In genomic region chr14:69665596-69665995, GRCh38 we compare ENCODE assay signal across 11 cellular contexts. TPM values are rescaled to one million over a fixed set of nuclear protein-coding genes. Genes with fewer than 3 reads are reported as not detected.
A peak's percentile ranks its signal among the peaks of the same experiment; 100 is the strongest.
DNase-seq lines count a peak whose midpoint lies in the region; ATAC-seq and TF ChIP-seq lines count a peak whose summit lies in the region.
"Had no signal": no experiment of that assay in that cellular context is flagged by ENCODE, and none has a peak within 500 bp of the region (broad histone marks: within the 10 kb centered on the region; RNA-seq: fewer than 3 reads in every experiment).

No MANE protein-coding gene starts in this region.

- H3K9me3 Mint-ChIP-seq in central memory CD8-positive, alpha-beta T cell = no peaks in the 10 kb centered on the region
- H3K9me3 Mint-ChIP-seq in nephron progenitor cell = no peaks in the 10 kb centered on the region
- peaks cover 0 to 2% (median 0%) of the 10 kb centered on the region in 5 donors for H3K9me3 Mint-ChIP-seq in CD8-positive, alpha-beta memory T cell

- H3K9me3 ChIP-seq in heart left ventricle (no peaks in the 10 kb centered on the region), uterus (no peaks in the 10 kb centered on the region)
- no peaks in the 10 kb centered on the region for H3K9me3 ChIP-seq in CD8-positive, alpha-beta memory T cell (ENCODE audit: low read length)
- H3K9me3 ChIP-seq: BE2C had no signal

- H3K4me1 ChIP-seq in heart left ventricle (peaks cover 36 to 100% (median 72%) of the 10 kb centered on the region in 12 donors), uterus (peaks cover 18 to 34% of the 10 kb centered on the region in 2 donors)
- peaks cover 29% of the 10 kb centered on the region for H3K4me1 ChIP-seq in CD8-positive, alpha-beta memory T cell (ENCODE audit: insufficient read depth, low read length)

- DNase-seq in heart left ventricle (no peak), cardiac septum (ENCODE audit: low spot score) (no peak), nephron progenitor cell (no peak), uterus (no peak), NCI-H2227 treated with DMSO at 0.1 percent for 48 hours (lab: John Stamatoyannopoulos, UW) (no peak)
- no peak for DNase-seq in central memory CD8-positive, alpha-beta T cell (ENCODE audit: low spot score in 2 of 2)
- no peak for DNase-seq in CD8-positive, alpha-beta memory T cell
- DNase-seq: activated CD8-positive, alpha-beta memory T cell treated with anti-CD3 and anti-CD28 coated beads, Interleukin-2, amount 50 U/mL, for 48 hours had no signal

- peaks cover 78% of the 10 kb centered on the region for H3K4me1 Mint-ChIP-seq in central memory CD8-positive, alpha-beta T cell
- H3K4me1 Mint-ChIP-seq in nephron progenitor cell = peaks cover 61% of the 10 kb centered on the region
- H3K4me1 Mint-ChIP-seq in CD8-positive, alpha-beta memory T cell = peaks cover 72 to 95% (median 92%) of the 10 kb centered on the region in 3 donors

- H3K4me3 ChIP-seq in heart left ventricle = no peak overlapping the region
- no peak overlapping the region for H3K4me3 ChIP-seq in uterus
- no peak overlapping the region for H3K4me3 ChIP-seq in CD8-positive, alpha-beta memory T cell (ENCODE audit: low read length)

- TF ChIP-seq CTCF in heart left ventricle (IDR thresholded peaks at IDR 0.05) (no peak), nephron progenitor cell (IDR thresholded peaks at IDR 0.05) (no peak), uterus (IDR thresholded peaks at IDR 0.05) (no peak)

- POLR2A ChIA-PET in CD8-positive, alpha-beta memory T cell (lab: Charles Lee) = no interaction called here

- ATAC-seq in heart left ventricle (peak in 1 of 4 donors; percentile 20), HG03097 (IDR thresholded peaks at IDR 0.05; ENCODE audit: low FRiP score, unreplicated experiment) (no peak)
- ATAC-seq in central memory CD8-positive, alpha-beta T cell (replicated peaks; ENCODE audit: extremely low read depth, poor library complexity, severe bottlenecking) = no peak
- ATAC-seq: Panc1 had no signal

- no peaks in the 10 kb centered on the region for H3K27me3 Mint-ChIP-seq in central memory CD8-positive, alpha-beta T cell
- peaks cover 5% of the 10 kb centered on the region for H3K27me3 Mint-ChIP-seq in nephron progenitor cell (ENCODE audit: low read depth, poor library complexity)
- no peaks in the 10 kb centered on the region for H3K27me3 Mint-ChIP-seq in CD8-positive, alpha-beta memory T cell

- WGBS in heart left ventricle, 4 donors = 48 to 65% (median 49%) methylated on average over 1 of the region's 1 CpG

- no peak overlapping the region for H3K27ac Mint-ChIP-seq in central memory CD8-positive, alpha-beta T cell (ENCODE audit: low read depth)
- peak overlapping the region; percentile 1 for H3K27ac Mint-ChIP-seq in nephron progenitor cell
- peak overlapping the region in 2 of 8 donors; percentile 3 to 61 for H3K27ac Mint-ChIP-seq in CD8-positive, alpha-beta memory T cell

- intact Hi-C loops in heart left ventricle (cut with DNase I) (loop anchor here in 4 of 10 donors (5.0 to 10.0 kb wide), 3 partner anchors 49 to 53 kb away; partner anchors contain the start of gene SUSD6 (in 3 of the 4)), cardiac septum (cut with DNase I) (loop anchor here (10.0 kb wide), 1 partner anchor 49 kb away; no protein-coding TSS in a partner anchor), uterus (cut with DNase I; ENCODE audit: low total_unique reads) (no loop called here)

- H3K36me3 ChIP-seq in heart left ventricle (peaks cover 0 to 15% (median 0%) of the 10 kb centered on the region in 9 donors), uterus (no peaks in the 10 kb centered on the region)
- no peaks in the 10 kb centered on the region for H3K36me3 ChIP-seq in CD8-positive, alpha-beta memory T cell (ENCODE audit: insufficient read depth, low read length)
- H3K36me3 ChIP-seq: BE2C had no signal

- CTCF ChIA-PET in CD8-positive, alpha-beta memory T cell (lab: Charles Lee) = no interaction called here

- peaks cover 14% of the 10 kb centered on the region for H3K36me3 Mint-ChIP-seq in central memory CD8-positive, alpha-beta T cell (ENCODE audit: insufficient read depth)
- peaks cover 7% of the 10 kb centered on the region for H3K36me3 Mint-ChIP-seq in nephron progenitor cell (ENCODE audit: low read depth)
- H3K36me3 Mint-ChIP-seq in CD8-positive, alpha-beta memory T cell = peaks cover 0 to 58% (median 6%) of the 10 kb centered on the region in 3 donors

- no peak for TF ChIP-seq POLR2A in heart left ventricle (IDR thresholded peaks at IDR 0.05)
- no peak for TF ChIP-seq POLR2A in uterus (IDR thresholded peaks at IDR 0.05)

- peak overlapping the region; percentile 1 for H3K4me3 Mint-ChIP-seq in central memory CD8-positive, alpha-beta T cell
- no peak overlapping the region for H3K4me3 Mint-ChIP-seq in nephron progenitor cell
- no peak overlapping the region for H3K4me3 Mint-ChIP-seq in CD8-positive, alpha-beta memory T cell

- H3K27me3 ChIP-seq in heart left ventricle (no peaks in the 10 kb centered on the region), uterus (no peaks in the 10 kb centered on the region)
- no peaks in the 10 kb centered on the region for H3K27me3 ChIP-seq in CD8-positive, alpha-beta memory T cell (ENCODE audit: insufficient read depth, low read length, poor library complexity, severe bottlenecking)
- H3K27me3 ChIP-seq: BE2C had no signal

- H3K27ac ChIP-seq in heart left ventricle (peak overlapping the region in 11 of 12 donors; percentile 15 to 68 (median 57)), uterus (peak overlapping the region; percentile 49 to 60)
- H3K27ac ChIP-seq in CD8-positive, alpha-beta memory T cell (ENCODE audit: low read depth, low read length) = no peak overlapping the region

RNA-seq across cellular contexts. Expression of gene SUSD6, which starts 54.2 kb away (rescaled TPM):
- total RNA-seq in heart left ventricle (10 to 100 TPM; 17.8 to 49.2 (median 24.8) TPM), cardiac septum (26.9 TPM), uterus (10 to 100 TPM in 3 of 4 donors, 1 to 10 TPM in 1; 8.8 to 35.1 (median 17.6) TPM)
- 10 to 100 TPM in 1 of 2 donors, 1 to 10 TPM in 1; 5.8 to 18.7 TPM for polyA plus RNA-seq in heart left ventricle
- 10 to 100 TPM; 51.4 to 53.9 TPM for total RNA-seq in CD8-positive, alpha-beta memory T cell
- polyA plus RNA-seq in CD8-positive, alpha-beta memory T cell = 9.3 TPM
